30 cellular contexts compared by ENCODE assay signal in genomic region chr3:161957467-161957866, GRCh38.
A peak's percentile ranks its signal among the peaks of the same experiment; 100 is the strongest.
DNase-seq lines count a peak whose midpoint lies in the region; ATAC-seq and TF ChIP-seq lines count a peak whose summit lies in the region.
"Had no signal": no experiment of that assay in that cellular context is flagged by ENCODE, and none has a peak within 500 bp of the region (broad histone marks: within the 10 kb centered on the region; RNA-seq: fewer than 3 reads in every experiment).

No MANE protein-coding gene starts in this region.

- H3K4me3 ChIP-seq in AG04449 (ENCODE audit: low read depth, low read length) (no peak overlapping the region), GM23248 (no peak overlapping the region), PC-3 (ENCODE audit: low read length) (no peak overlapping the region), fibroblast of villous mesenchyme (ENCODE audit: low read depth, low read length) (no peak overlapping the region), brain microvascular endothelial cell (ENCODE audit: low read depth, low read length) (no peak overlapping the region), adrenal gland (no peak overlapping the region)
- H3K4me3 ChIP-seq: A549, body of pancreas, GM23338, K562, prostate gland, testis had no signal

- peak; percentile 16 for DNase-seq in AG04449 (ENCODE audit: low read depth, low spot score)
- peak; percentile 44 for DNase-seq in GM23248
- peak; percentile 18 for DNase-seq in PC-3
- DNase-seq in fibroblast of villous mesenchyme (ENCODE audit: low read depth) = peak; percentile 21
- no peak for DNase-seq in brain microvascular endothelial cell
- no peak for DNase-seq in adrenal gland
- DNase-seq: activated CD4-positive, alpha-beta T cell treated with anti-CD3 and anti-CD28 coated beads for 4 hours; activated effector memory CD4-positive, alpha-beta T cell treated with anti-CD3 and anti-CD28 coated beads, Interleukin-2, amount 50 U/mL, for 16 hours; activated naive CD8-positive, alpha-beta T cell treated with anti-CD3 and anti-CD28 coated beads for 36 hours; activated T-cell treated with anti-CD3 and anti-CD28 coated beads, Interleukin-2, amount 50 U/mL, for 1 hour; body of pancreas; C1 segment of cervical spinal cord; cerebellar nuclear complex; DND-41; glutamatergic neuron; midbrain; naive thymus-derived CD8-positive, alpha-beta T cell; NCI-H1105 treated with DMSO at 0.1 percent for 48 hours; NCI-H2029; NCI-H345; NCI-H774; nucleus accumbens; stimulated activated naive CD8-positive, alpha-beta T cell treated with anti-CD3 and anti-CD28 coated beads, Interleukin-15, Interleukin-2, amounts not matched to agents 100 U/mL and 50 U/mL, for 24 hours; testis had no signal

- H4K20me1 ChIP-seq in GM23248 (ENCODE audit: insufficient read depth) (no peaks in the 10 kb centered on the region), PC-3 (ENCODE audit: low read length) (no peaks in the 10 kb centered on the region)

- intact Hi-C loops in PC-3 (cut with micrococcal nuclease) (no loop called here), adrenal gland (cut with DNase I) (no loop called here)

- H3K9me2 ChIP-seq in GM23248 (ENCODE audit: insufficient read depth) (no peaks in the 10 kb centered on the region), PC-3 (replicated peaks; ENCODE audit: low read length) (no peaks in the 10 kb centered on the region)

- H3K27ac ChIP-seq in GM23248 = no peak overlapping the region
- no peak overlapping the region for H3K27ac ChIP-seq in PC-3 (ENCODE audit: low read length)
- H3K27ac ChIP-seq in brain microvascular endothelial cell = no peak overlapping the region
- no peak overlapping the region for H3K27ac ChIP-seq in adrenal gland
- H3K27ac ChIP-seq: A549, body of pancreas, prostate gland, testis had no signal

- no TSS peak for BruUV-seq in PC-3 (replicated peaks; lab: Mats Ljungman, UMichigan)

- in situ Hi-C loops in GM23248 (cut with MboI) = no loop called here
- in situ Hi-C loops in brain microvascular endothelial cell (cut with HindIII; ENCODE audit: low pct_ligation_motif_present, low sequenced_read_pairs) = no loop called here

- peak; percentile 51; the same call in 1 of the 2 replicates for ATAC-seq in PC-3
- no peak for ATAC-seq in HG02970 (IDR thresholded peaks at IDR 0.05; ENCODE audit: low FRiP score, unreplicated experiment)
- ATAC-seq in HG03571 (IDR thresholded peaks at IDR 0.05; ENCODE audit: unreplicated experiment) = no peak
- ATAC-seq: A549; body of pancreas; GM23338; K562; naive thymus-derived CD8-positive, alpha-beta T cell; stimulated activated naive CD8-positive, alpha-beta T cell treated with anti-CD3 and anti-CD28 coated beads, Interleukin-15, Interleukin-2, amounts not matched to agents 100 U/mL and 50 U/mL, for 24 hours had no signal

- POLR2A ChIA-PET in AG04449 (lab: Yijun Ruan, JAX) (no interaction called here), PC-3 (lab: Charles Lee; ENCODE audit: unreplicated experiment) (interaction anchor here (0.6 kb wide), 1 partner anchor 63 kb away, joined by 4 read pairs; no protein-coding TSS in a partner anchor)

- WGBS in GM23248 (ENCODE audit: low coverage in 1 of 2, low lambda C conversion rate in 2 of 2, missing lambda C conversion rate in 2 of 2), 2 experiments = 48 to 57% methylated on average over 2 of the region's 2 CpGs
- WGBS in adrenal gland, 4 donors = 67 to 74% (median 72%) methylated on average over 2 of the region's 2 CpGs

- no peak overlapping the region for H2AFZ ChIP-seq in GM23248
- H2AFZ ChIP-seq in PC-3 (ENCODE audit: low read length) = no peak overlapping the region
- H2AFZ ChIP-seq: GM23338 had no signal

- TF ChIP-seq POLR2A in adrenal gland (IDR thresholded peaks at IDR 0.05) = no peak

- H3F3A ChIP-seq in GM23248 (ENCODE audit: insufficient read depth) (0 out of 2 replicates have a peak, but pooled peaks cover 10% of the 10 kb centered on the region), PC-3 (ENCODE audit: low read length, unreplicated experiment) (no peaks in the 10 kb centered on the region)

- no peak overlapping the region for H3K4me2 ChIP-seq in GM23248 (ENCODE audit: unreplicated experiment)
- H3K4me2 ChIP-seq in PC-3 (ENCODE audit: low read length) = no peak overlapping the region
- H3K4me2 ChIP-seq: A549, GM23338 had no signal

- H3K9me3 ChIP-seq in GM23248 (ENCODE audit: low read depth) (no peaks in the 10 kb centered on the region), PC-3 (ENCODE audit: low read length) (no peaks in the 10 kb centered on the region), adrenal gland (replicated peaks in 1 of 3) (no peaks in the 10 kb centered on the region)
- H3K9me3 ChIP-seq: A549, body of pancreas, prostate gland, testis had no signal

- CTCF ChIA-PET in AG04449 (lab: Yijun Ruan, JAX) = interaction anchor here (1.6 kb wide), 1 partner anchor 17 kb away, joined by 3 read pairs; no protein-coding TSS in a partner anchor
- CTCF ChIA-PET in PC-3 (lab: Charles Lee) = no interaction called here

- TF ChIP-seq CTCF in AG04449 (IDR thresholded peaks at IDR 0.05; ENCODE audit: insufficient read depth, low read length, missing control alignments) (no peak), PC-3 (conservative IDR thresholded peaks at IDR 0.05; ENCODE audit: low read depth, low read length) (no peak), fibroblast of villous mesenchyme (IDR thresholded peaks at IDR 0.05; ENCODE audit: insufficient read depth, low read depth, low read length) (no peak), brain microvascular endothelial cell (IDR thresholded peaks at IDR 0.05; ENCODE audit: low read depth, low read length, missing control alignments) (no peak), adrenal gland (IDR thresholded peaks at IDR 0.05) (no peak)

- H3K9ac ChIP-seq in GM23248 (no peak overlapping the region), PC-3 (ENCODE audit: low read length) (no peak overlapping the region)

- H3K36me3 ChIP-seq in GM23248 (ENCODE audit: low read depth) (no peaks in the 10 kb centered on the region), PC-3 (ENCODE audit: low read depth, low read length) (no peaks in the 10 kb centered on the region), brain microvascular endothelial cell (replicated peaks) (no peaks in the 10 kb centered on the region), adrenal gland (replicated peaks in 1 of 2) (no peaks in the 10 kb centered on the region)
- H3K36me3 ChIP-seq: prostate gland had no signal

- H3K27me3 ChIP-seq in GM23248 (replicated peaks; ENCODE audit: insufficient read depth) (no peaks in the 10 kb centered on the region), PC-3 (ENCODE audit: low read length) (no peaks in the 10 kb centered on the region), brain microvascular endothelial cell (replicated peaks) (no peaks in the 10 kb centered on the region), adrenal gland (no peaks in the 10 kb centered on the region)
- H3K27me3 ChIP-seq: body of pancreas, testis had no signal

- H3K4me1 ChIP-seq in GM23248 (ENCODE audit: insufficient read depth) = peaks cover 11% of the 10 kb centered on the region
- H3K4me1 ChIP-seq in PC-3 (ENCODE audit: insufficient read depth, low read length) = no peaks in the 10 kb centered on the region
- no peaks in the 10 kb centered on the region for H3K4me1 ChIP-seq in adrenal gland (replicated peaks in 1 of 2)
- H3K4me1 ChIP-seq: A549, body of pancreas, prostate gland, testis had no signal

- no peaks in the 10 kb centered on the region for H3K79me2 ChIP-seq in GM23248 (ENCODE audit: insufficient read depth)
- no peaks in the 10 kb centered on the region for H3K79me2 ChIP-seq in PC-3 (ENCODE audit: low read length)

Comparison
In these comparisons a context has a peak if more than half of its experiments do, and no peak if none do; other contexts are left out.
1. DNase-seq: peak in AG04449 (single experiment), GM23248 (single experiment), PC-3 (single experiment) and fibroblast of villous mesenchyme (single experiment); none in brain microvascular endothelial cell (single experiment) and adrenal gland (0 of 7).